In genomic region chr2:230878599-230878965, GRCh38 we compare ENCODE assay signal across 13 cellular contexts. TPM values are rescaled to one million over a fixed set of nuclear protein-coding genes. Genes with fewer than 3 reads are reported as not detected.
DNase-seq lines count a peak whose midpoint lies in the region; ATAC-seq and TF ChIP-seq lines count a peak whose summit lies in the region.
"Had no signal": no experiment of that assay in that cellular context is flagged by ENCODE, and none has a peak within 500 bp of the region (broad histone marks: within the 10 kb centered on the region; RNA-seq: fewer than 3 reads in every experiment).

No MANE protein-coding gene starts in this region.

- H3K27ac ChIP-seq in CD8-positive, alpha-beta T cell (ENCODE audit: low read depth, low read length) = no peak overlapping the region

- H3K36me3 ChIP-seq in CD8-positive, alpha-beta T cell (ENCODE audit: insufficient read depth, low read length) = no peaks in the 10 kb centered on the region

- H3K9me3 ChIP-seq in CD8-positive, alpha-beta T cell (ENCODE audit: low read length) = no peaks in the 10 kb centered on the region

- POLR2A ChIA-PET in CD8-positive, alpha-beta T cell (lab: Charles Lee) = interaction anchor here (0.8 to 4.3 kb wide), 3 partner anchors 13 to 217 kb away, joined by 3 to 25 read pairs (median 3); partner anchors contain the start of gene ITM2C

- H3K9me3 Mint-ChIP-seq in CD8-positive, alpha-beta T cell = no peaks in the 10 kb centered on the region
- H3K9me3 Mint-ChIP-seq in chondrocyte (ENCODE audit: low read depth) = no peaks in the 10 kb centered on the region
- no peaks in the 10 kb centered on the region for H3K9me3 Mint-ChIP-seq in nephron progenitor cell
- H3K9me3 Mint-ChIP-seq: mesothelial cell of epicardium; T-helper 2 cell treated with Interferon-gamma antibody and Interleukin-4, amounts not matched to agents 5 μg/mL and 100 μg/mL, for 36 hours had no signal

- H3K36me3 Mint-ChIP-seq in CD8-positive, alpha-beta T cell = peaks cover 28% of the 10 kb centered on the region
- H3K36me3 Mint-ChIP-seq in chondrocyte (ENCODE audit: low read depth) = peaks cover 21% of the 10 kb centered on the region
- peaks cover 72% of the 10 kb centered on the region for H3K36me3 Mint-ChIP-seq in nephron progenitor cell (ENCODE audit: low read depth)

- no peak for DNase-seq in CD8-positive, alpha-beta T cell
- DNase-seq in NB4 (ENCODE audit: low read depth) = no peak
- DNase-seq in chondrocyte (ENCODE audit: low spot score) = peak; percentile 59
- DNase-seq in nephron progenitor cell = no peak
- no peak for DNase-seq in NCI-H1105 treated with DMSO at 0.1 percent for 48 hours (lab: John Stamatoyannopoulos, UW)
- DNase-seq in NCI-H1436 treated with DMSO at 0.1 percent for 48 hours (lab: John Stamatoyannopoulos, UW) = no peak
- DNase-seq in NCI-H146 (lab: John Stamatoyannopoulos, UW) = no peak
- DNase-seq: stimulated activated CD4-positive, alpha-beta T cell treated with anti-CD3 and anti-CD28 coated beads, Interleukin-1b, Interleukin-23, amount 100 ng/mL, for 48 hours had no signal

- no peaks in the 10 kb centered on the region for H3K27me3 ChIP-seq in CD8-positive, alpha-beta T cell (ENCODE audit: insufficient read depth, low read length)

- H3K27ac Mint-ChIP-seq in CD8-positive, alpha-beta T cell = peak overlapping the region; percentile 22
- no peak overlapping the region for H3K27ac Mint-ChIP-seq in chondrocyte (ENCODE audit: unreplicated experiment)
- peak overlapping the region; percentile 93 for H3K27ac Mint-ChIP-seq in nephron progenitor cell
- H3K27ac Mint-ChIP-seq: mesothelial cell of epicardium; T-helper 2 cell treated with Interferon-gamma antibody and Interleukin-4, amounts not matched to agents 5 μg/mL and 100 μg/mL, for 36 hours had no signal

- H3K4me3 Mint-ChIP-seq in CD8-positive, alpha-beta T cell = no peak overlapping the region
- H3K4me3 Mint-ChIP-seq in chondrocyte (ENCODE audit: unreplicated experiment) = no peak overlapping the region
- no peak overlapping the region for H3K4me3 Mint-ChIP-seq in nephron progenitor cell
- H3K4me3 Mint-ChIP-seq: mesothelial cell of epicardium; T-helper 2 cell treated with Interferon-gamma antibody and Interleukin-4, amounts not matched to agents 5 μg/mL and 100 μg/mL, for 36 hours had no signal

- no peak for TF ChIP-seq CTCF in CD8-positive, alpha-beta T cell (IDR thresholded peaks at IDR 0.05)
- TF ChIP-seq CTCF in NB4 (IDR thresholded peaks at IDR 0.05; ENCODE audit: low read depth, low read length) (no peak), chondrocyte (IDR thresholded peaks at IDR 0.05) (no peak), nephron progenitor cell (IDR thresholded peaks at IDR 0.05) (no peak)

- no peak overlapping the region for H3K4me3 ChIP-seq in CD8-positive, alpha-beta T cell (ENCODE audit: low read depth, low read length)
- H3K4me3 ChIP-seq in NB4 (ENCODE audit: low read depth, low read length) = peak overlapping the region; percentile 23

- no peak for TF ChIP-seq POLR2A in NB4 (IDR thresholded peaks at IDR 0.05; ENCODE audit: extremely low read depth, insufficient read length)

- CTCF ChIA-PET in CD8-positive, alpha-beta T cell (lab: Charles Lee) = interaction anchor here (0.8 to 2.4 kb wide), 9 partner anchors 12 to 109 kb away, joined by 3 to 9 read pairs (median 7); no protein-coding TSS in a partner anchor

- no peaks in the 10 kb centered on the region for H3K27me3 Mint-ChIP-seq in CD8-positive, alpha-beta T cell (ENCODE audit: low read depth)
- no peaks in the 10 kb centered on the region for H3K27me3 Mint-ChIP-seq in chondrocyte (ENCODE audit: low read depth)
- H3K27me3 Mint-ChIP-seq in nephron progenitor cell (ENCODE audit: low read depth, poor library complexity) = peaks cover 4% of the 10 kb centered on the region
- H3K27me3 Mint-ChIP-seq: progenitor cell of endocrine pancreas had no signal

- peaks cover 35% of the 10 kb centered on the region for H3K4me1 Mint-ChIP-seq in CD8-positive, alpha-beta T cell (ENCODE audit: low read depth)
- H3K4me1 Mint-ChIP-seq in chondrocyte (ENCODE audit: low read depth) (no peaks in the 10 kb centered on the region), nephron progenitor cell (peaks cover 63% of the 10 kb centered on the region)
- H3K4me1 Mint-ChIP-seq: mesothelial cell of epicardium had no signal

- intact Hi-C loops in CD8-positive, alpha-beta T cell (cut with DNase I, micrococcal nuclease) = no loop called here

- no peak for ATAC-seq in CD8-positive, alpha-beta T cell
- ATAC-seq in GM18907 (IDR thresholded peaks at IDR 0.05; ENCODE audit: unreplicated experiment) = no peak

- peaks cover 29% of the 10 kb centered on the region for H3K4me1 ChIP-seq in CD8-positive, alpha-beta T cell (ENCODE audit: insufficient read depth, low read length)

RNA-seq across cellular contexts. Expression of gene ITM2C, which starts 13.8 kb away (rescaled TPM):
- 10 to 100 TPM; 23.2 to 27.4 TPM for total RNA-seq in CD8-positive, alpha-beta T cell
- 114 to 215 TPM (median 208 TPM) in 3 replicates for total RNA-seq in chondrocyte

RNA-seq across cellular contexts. Expression of gene GPR55, which starts 46.5 kb away (rescaled TPM):
- 1 to 10 TPM; 3.2 to 3.4 TPM for total RNA-seq in CD8-positive, alpha-beta T cell
- not detected in 3 replicates for total RNA-seq in chondrocyte
- total RNA-seq: HT-29, mesothelial cell of epicardium, progenitor cell of endocrine pancreas had no signal
